In genomic region chr9:76704601-76705204, GRCh38 we compare ENCODE assay signal across 1 cellular context.
A peak's percentile ranks its signal among the peaks of the same experiment; 100 is the strongest.
TF ChIP-seq lines count a peak whose summit lies in the region.

No MANE protein-coding gene starts in this region.

TF ChIP-seq in IMR-90, 13 proteins besides CTCF, POLR2A, EP300 and RAD21 (continued from another document):
- TF ChIP-seq, protein P1, sequence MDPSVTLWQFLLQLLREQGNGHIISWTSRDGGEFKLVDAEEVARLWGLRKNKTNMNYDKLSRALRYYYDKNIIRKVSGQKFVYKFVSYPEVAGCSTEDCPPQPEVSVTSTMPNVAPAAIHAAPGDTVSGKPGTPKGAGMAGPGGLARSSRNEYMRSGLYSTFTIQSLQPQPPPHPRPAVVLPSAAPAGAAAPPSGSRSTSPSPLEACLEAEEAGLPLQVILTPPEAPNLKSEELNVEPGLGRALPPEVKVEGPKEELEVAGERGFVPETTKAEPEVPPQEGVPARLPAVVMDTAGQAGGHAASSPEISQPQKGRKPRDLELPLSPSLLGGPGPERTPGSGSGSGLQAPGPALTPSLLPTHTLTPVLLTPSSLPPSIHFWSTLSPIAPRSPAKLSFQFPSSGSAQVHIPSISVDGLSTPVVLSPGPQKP (IDR thresholded peaks at IDR 0.05; ENCODE audit: borderline replicate concordance, low read depth, low read length), result no peak
- TF ChIP-seq FOS (IDR thresholded peaks at IDR 0.05; ENCODE audit: low read depth, low read length), result no peak
- TF ChIP-seq BHLHE40 (IDR thresholded peaks at IDR 0.05; ENCODE audit: low read depth, low read length), result no peak
- no peak for TF ChIP-seq NFE2L2 (IDR thresholded peaks at IDR 0.05; ENCODE audit: low read depth, low read length)
- TF ChIP-seq CHD1 (IDR thresholded peaks at IDR 0.05; ENCODE audit: low read depth, low read length), result no peak
- TF ChIP-seq CEBPB (IDR thresholded peaks at IDR 0.05; ENCODE audit: low read depth, low read length), result no peak
- no peak for TF ChIP-seq MXI1 (IDR thresholded peaks at IDR 0.05; ENCODE audit: borderline replicate concordance, low read depth, low read length)
- TF ChIP-seq RCOR1 (IDR thresholded peaks at IDR 0.05; ENCODE audit: insufficient replicate concordance, low read length), result no peak
- TF ChIP-seq RFX5 (IDR thresholded peaks at IDR 0.05; ENCODE audit: low read depth, low read length), result no peak
- no peak for TF ChIP-seq USF2 (IDR thresholded peaks at IDR 0.05; ENCODE audit: low read depth, low read length)
- peak; percentile 89 for TF ChIP-seq SMC3 (IDR thresholded peaks at IDR 0.05; ENCODE audit: low read depth, low read length)
- TF ChIP-seq MAZ (IDR thresholded peaks at IDR 0.05; ENCODE audit: borderline replicate concordance, low read depth, low read length), result no peak
